In genomic region chr6:111870751-111871064, GRCh38 we compare ENCODE assay signal across 9 cellular contexts. TPM values are rescaled to one million over a fixed set of nuclear protein-coding genes. Genes with fewer than 3 reads are reported as not detected.
DNase-seq lines count a peak whose midpoint lies in the region; ATAC-seq, FAIRE-seq and TF ChIP-seq lines count a peak whose summit lies in the region.
"Had no signal": no experiment of that assay in that cellular context is flagged by ENCODE, and none has a peak within 500 bp of the region (broad histone marks: within the 10 kb centered on the region; RNA-seq: fewer than 3 reads in every experiment).

No MANE protein-coding gene starts in this region.

- no peak for ATAC-seq in HG03439 (IDR thresholded peaks at IDR 0.05; ENCODE audit: unreplicated experiment)

- TF ChIP-seq CTCF in AG04449 (IDR thresholded peaks at IDR 0.05; ENCODE audit: insufficient read depth, low read length, missing control alignments) (no peak), HFFc6 (IDR thresholded peaks at IDR 0.05) (no peak), astrocyte (IDR thresholded peaks at IDR 0.05; ENCODE audit: insufficient read depth, low read depth, low read length) (no peak)

- H3K4me1 Mint-ChIP-seq in HFFc6 (ENCODE audit: low read depth): peaks cover 48% of the 10 kb centered on the region
- H3K4me1 Mint-ChIP-seq in astrocyte (ENCODE audit: low read depth, unreplicated experiment): peaks cover 30% of the 10 kb centered on the region

- no peak overlapping the region for H3K27ac Mint-ChIP-seq in HFFc6
- H3K27ac Mint-ChIP-seq in astrocyte (ENCODE audit: unreplicated experiment): no peak overlapping the region

- H3K79me2 ChIP-seq in astrocyte (ENCODE audit: insufficient read depth, low read length): peaks cover 66% of the 10 kb centered on the region

- H4K20me1 ChIP-seq in astrocyte (ENCODE audit: insufficient read depth, low read length): peaks cover 55% of the 10 kb centered on the region

- no peak for DNase-seq in AG04449 (ENCODE audit: low read depth, low spot score)
- DNase-seq in HFFc6: no peak
- no peak for DNase-seq in astrocyte (ENCODE audit: low read depth)
- no peak for DNase-seq in GM12892 (ENCODE audit: insufficient read length)
- DNase-seq in NCI-H2081 treated with DMSO at 0.1 percent for 48 hours (lab: John Stamatoyannopoulos, UW): no peak
- DNase-seq in head of caudate nucleus: no peak
- DNase-seq: SHP77 had no signal

- H3K4me1 ChIP-seq in astrocyte (ENCODE audit: insufficient read depth, low read length) (peaks cover 16% of the 10 kb centered on the region), mucosa of stomach (ENCODE audit: control insufficient read depth, insufficient read depth, low read length) (peaks cover 9% of the 10 kb centered on the region)

- no peak overlapping the region for H3K27ac ChIP-seq in astrocyte (ENCODE audit: low read depth, low read length)

- H3K4me3 Mint-ChIP-seq in HFFc6: peak overlapping the region; percentile 92; the same call in 1 of the 2 replicates
- H3K4me3 Mint-ChIP-seq in astrocyte (ENCODE audit: unreplicated experiment): peak overlapping the region; percentile 98

- TF ChIP-seq POLR2A in GM12892 (IDR thresholded peaks at IDR 0.05; ENCODE audit: low read depth, low read length): no peak

- no peak overlapping the region for H2AFZ ChIP-seq in astrocyte (ENCODE audit: low read depth, low read length)

- H3K9me3 ChIP-seq in astrocyte (ENCODE audit: insufficient read depth, low read depth, low read length) (no peaks in the 10 kb centered on the region), mucosa of stomach (ENCODE audit: control insufficient read depth, low read length) (no peaks in the 10 kb centered on the region)

- H3K36me3 Mint-ChIP-seq in HFFc6 (ENCODE audit: low read depth): no peaks in the 10 kb centered on the region
- H3K36me3 Mint-ChIP-seq in astrocyte (ENCODE audit: low read depth, unreplicated experiment): peaks cover 3% of the 10 kb centered on the region

- FAIRE-seq in astrocyte (lab: Jason Lieb, UNC) (no peak), GM12892 (lab: Jason Lieb, UNC) (no peak)

- intact Hi-C loops in head of caudate nucleus (cut with DNase I): loop anchor here (5.0 to 10.0 kb wide), 3 partner anchors 114 to 158 kb away; no protein-coding TSS in a partner anchor

- H3K9ac ChIP-seq in astrocyte (ENCODE audit: low read length) (no peak overlapping the region), mucosa of stomach (ENCODE audit: low read length) (peak overlapping the region; percentile 19)

- H3K4me2 ChIP-seq in astrocyte (ENCODE audit: low read length): peak overlapping the region; percentile 99

- H3K36me3 ChIP-seq in astrocyte (ENCODE audit: insufficient read depth, low read length) (no peaks in the 10 kb centered on the region), mucosa of stomach (ENCODE audit: control insufficient read depth, insufficient read depth, low read length) (no peaks in the 10 kb centered on the region)

- H3K27me3 ChIP-seq in astrocyte (ENCODE audit: insufficient read depth, low read length) (no peaks in the 10 kb centered on the region), mucosa of stomach (ENCODE audit: control insufficient read depth, insufficient read depth, low read length) (no peaks in the 10 kb centered on the region)

- H3K9me3 Mint-ChIP-seq in HFFc6 (no peaks in the 10 kb centered on the region), astrocyte (ENCODE audit: unreplicated experiment) (no peaks in the 10 kb centered on the region)

- H3K27me3 Mint-ChIP-seq in HFFc6 (ENCODE audit: insufficient read depth) (no peaks in the 10 kb centered on the region; the same call in 1 of the 2 replicates), astrocyte (ENCODE audit: low read depth, unreplicated experiment) (no peaks in the 10 kb centered on the region)

- POLR2A ChIA-PET in AG04449 (lab: Yijun Ruan, JAX): no interaction called here

- CTCF ChIA-PET in AG04449 (lab: Yijun Ruan, JAX): interaction anchor here (1.4 kb wide), 1 partner anchor 172 kb away, joined by 4 read pairs; no protein-coding TSS in a partner anchor

- peak overlapping the region; percentile 12; the same call in 1 of the 2 replicates for H3K4me3 ChIP-seq in AG04449 (ENCODE audit: low read depth, low read length)
- peak overlapping the region; percentile 86 for H3K4me3 ChIP-seq in astrocyte (ENCODE audit: insufficient read depth, low read depth, low read length)
- peak overlapping the region; percentile 28 for H3K4me3 ChIP-seq in mucosa of stomach (ENCODE audit: low read length)

RNA-seq across cellular contexts. Expression of gene FYN, which starts 2.5 kb away (rescaled TPM):
- total RNA-seq in HFFc6 (2021; fragmentation: NEBNext Ultra II Directional; extraction: Animal tissue kit (Norgen Biotek cat#: 25700)): 10 to 100 TPM; 41.5 to 59.9 (median 49.7) TPM
- total RNA-seq in astrocyte: 167 and 168 TPM in 2 replicates
- polyA plus RNA-seq in GM12892 (2012; ENCODE audit: missing spikeins): 4.2 TPM

Comparison
In these comparisons a context has a peak if more than half of its experiments do, and no peak if none do; other contexts are left out.
1. H3K4me3 ChIP-seq: peak in every context shown above with its lines; median percentile 86 in astrocyte; 28 in mucosa of stomach; 12 in AG04449.